9 cellular contexts compared by ENCODE assay signal in the genomic region with DNA sequence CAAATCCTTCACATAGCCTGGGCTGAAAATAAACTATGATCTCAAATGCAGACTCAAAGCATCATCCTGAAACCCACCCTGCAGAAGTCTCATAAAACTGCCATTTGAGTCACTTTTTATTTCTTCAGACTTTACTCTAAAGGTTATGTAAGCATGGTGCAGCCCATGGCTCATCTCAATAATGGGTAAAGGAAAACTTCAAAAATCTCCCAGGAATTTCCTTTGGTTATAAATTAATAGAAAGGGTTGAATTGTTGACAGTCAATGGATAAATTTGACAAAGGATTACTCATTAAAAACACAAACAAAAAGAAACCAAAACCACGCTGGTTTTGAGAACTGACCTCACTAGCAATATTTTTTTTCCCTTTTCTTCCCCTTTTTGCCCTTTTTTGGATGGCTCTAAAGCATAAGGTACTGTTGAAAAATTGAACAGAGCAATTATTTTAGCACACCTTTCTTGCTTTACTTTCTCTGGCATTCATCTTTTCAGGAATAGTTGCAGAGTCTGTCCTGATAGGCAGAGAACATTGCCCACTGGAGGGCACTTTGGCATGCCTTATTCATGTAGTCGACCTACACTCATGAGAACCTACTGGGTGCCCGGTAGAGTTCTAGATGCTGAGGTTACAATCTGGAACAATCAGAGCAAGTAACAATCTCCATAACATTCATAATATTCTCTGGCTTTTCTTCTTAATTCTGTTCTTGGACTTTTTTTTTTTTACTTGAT.
A peak's percentile ranks its signal among the peaks of the same experiment; 100 is the strongest.
DNase-seq lines count a peak whose midpoint lies in the region; ATAC-seq, FAIRE-seq and TF ChIP-seq lines count a peak whose summit lies in the region.
"Had no signal": no experiment of that assay in that cellular context is flagged by ENCODE, and none has a peak within 500 bp of the region (broad histone marks: within the 10 kb centered on the region; RNA-seq: fewer than 3 reads in every experiment).

No MANE protein-coding gene starts in this region.

- H3K27ac ChIP-seq in breast epithelium: no peak overlapping the region
- H3K27ac ChIP-seq: epithelial cell of prostate had no signal

- POLR2A ChIA-PET in MCF 10A (lab: Yijun Ruan, JAX): no interaction called here

- no peaks in the 10 kb centered on the region for H3K27me3 Mint-ChIP-seq in MCF 10A (ENCODE audit: insufficient read depth, unreplicated experiment)

- H3K36me3 ChIP-seq in breast epithelium (no peaks in the 10 kb centered on the region), bronchial epithelial cell (ENCODE audit: control insufficient read depth, insufficient read depth, low read length) (no peaks in the 10 kb centered on the region)

- no peak for TF ChIP-seq POLR2A in breast epithelium (IDR thresholded peaks at IDR 0.05)

- peaks cover 7% of the 10 kb centered on the region for H3K9me3 Mint-ChIP-seq in MCF 10A (ENCODE audit: unreplicated experiment)

- H3K27ac Mint-ChIP-seq in MCF 10A (ENCODE audit: low read depth, unreplicated experiment): no peak overlapping the region

- H3K4me1 Mint-ChIP-seq in MCF 10A (ENCODE audit: insufficient read depth, unreplicated experiment): no peaks in the 10 kb centered on the region

- intact Hi-C loops in MCF 10A (cut with micrococcal nuclease): loop anchor here (5.0 kb wide), 2 partner anchors 546 to 586 kb away; partner anchors contain the start of gene VCAN
- intact Hi-C loops in breast epithelium (cut with DNase I; ENCODE audit: low total_unique reads): no loop called here

- FAIRE-seq in bronchial epithelial cell (lab: Jason Lieb, UNC): no peak

- no peaks in the 10 kb centered on the region for H3K9me3 ChIP-seq in breast epithelium

- peak; percentile 16 for DNase-seq in MCF 10A (ENCODE audit: unreplicated experiment)
- DNase-seq in breast epithelium (ENCODE audit: low spot score in 2 of 2): no peak
- DNase-seq in bronchial epithelial cell (ENCODE audit: low read depth): peak; percentile 12
- DNase-seq in superior temporal gyrus (ENCODE audit: extremely low spot score): peak; percentile 58
- no peak for DNase-seq in NCI-H2227 (lab: John Stamatoyannopoulos, UW; ENCODE audit: unreplicated experiment)
- no peak for DNase-seq in amniotic stem cell (lab: John Stamatoyannopoulos, UW)

- BruUV-seq in MCF 10A (replicated peaks; lab: Mats Ljungman, UMichigan): no TSS peak

- CTCF ChIA-PET in MCF 10A (lab: Yijun Ruan, JAX): no interaction called here

- H3K36me3 Mint-ChIP-seq in MCF 10A (ENCODE audit: insufficient read depth, unreplicated experiment): no peaks in the 10 kb centered on the region

- H3K4me3 ChIP-seq in breast epithelium: no peak overlapping the region
- H3K4me3 ChIP-seq in bronchial epithelial cell (ENCODE audit: low read depth, low read length): no peak overlapping the region

- H3K4me1 ChIP-seq in breast epithelium: no peaks in the 10 kb centered on the region

- TF ChIP-seq CTCF in MCF 10A (IDR thresholded peaks at IDR 0.05; ENCODE audit: unreplicated experiment) (no peak), breast epithelium (IDR thresholded peaks at IDR 0.05) (no peak), bronchial epithelial cell (IDR thresholded peaks at IDR 0.05; ENCODE audit: insufficient read depth, low read length, severe bottlenecking) (peak; percentile 26)

- H3K4me3 Mint-ChIP-seq in MCF 10A (ENCODE audit: unreplicated experiment): no peak overlapping the region

- H3K27me3 ChIP-seq in breast epithelium (no peaks in the 10 kb centered on the region), bronchial epithelial cell (ENCODE audit: control insufficient read depth, insufficient read depth, low read length) (no peaks in the 10 kb centered on the region)

- ATAC-seq in HG03280 (IDR thresholded peaks at IDR 0.05; ENCODE audit: unreplicated experiment) (peak; percentile 54), GM21528 (IDR thresholded peaks at IDR 0.05; ENCODE audit: low FRiP score, unreplicated experiment) (no peak)

Comparison
In these comparisons a context has a peak if more than half of its experiments do, and no peak if none do; other contexts are left out.
1. DNase-seq: peak in MCF 10A (single experiment), bronchial epithelial cell (single experiment) and superior temporal gyrus (single experiment); none in breast epithelium (0 of 2), NCI-H2227 (single experiment) and amniotic stem cell (single experiment).